16 cellular contexts compared by ENCODE assay signal in genomic region chr4:8002525-8003309, GRCh38.
DNase-seq lines count a peak whose midpoint lies in the region; ATAC-seq and TF ChIP-seq lines count a peak whose summit lies in the region.
"Had no signal": no experiment of that assay in that cellular context is flagged by ENCODE, and none has a peak within 500 bp of the region (broad histone marks: within the 10 kb centered on the region; RNA-seq: fewer than 3 reads in every experiment).

No MANE protein-coding gene starts in this region.

- intact Hi-C loops in activated CD8-positive, alpha-beta T cell treated with anti-CD3 and anti-CD28 coated beads for 36 hours (cut with micrococcal nuclease), result no loop called here

- no peaks in the 10 kb centered on the region for H3K27me3 ChIP-seq in RWPE2 (ENCODE audit: insufficient read depth, poor library complexity, severe bottlenecking)
- H3K27me3 ChIP-seq: BLaER1 treated with 17β-estradiol and CSF1 and Interleukin-3, amounts not matched to agents 10 nM and 100 nM had no signal

- H3K9me3 Mint-ChIP-seq in glutamatergic neuron (ENCODE audit: unreplicated experiment), result peaks cover 15% of the 10 kb centered on the region
- no peaks in the 10 kb centered on the region for H3K9me3 Mint-ChIP-seq in activated CD8-positive, alpha-beta T cell treated with anti-CD3 and anti-CD28 coated beads for 36 hours
- H3K9me3 Mint-ChIP-seq: GM23338 had no signal

- H3K36me3 Mint-ChIP-seq in glutamatergic neuron (ENCODE audit: unreplicated experiment), result no peaks in the 10 kb centered on the region
- no peaks in the 10 kb centered on the region for H3K36me3 Mint-ChIP-seq in activated CD8-positive, alpha-beta T cell treated with anti-CD3 and anti-CD28 coated beads for 36 hours (ENCODE audit: low read depth)

- POLR2A ChIA-PET in HEK293 (lab: Yijun Ruan, JAX), result no interaction called here
- POLR2A ChIA-PET in activated CD8-positive, alpha-beta T cell treated with anti-CD3 and anti-CD28 coated beads for 36 hours (lab: Charles Lee), result no interaction called here

- CTCF ChIA-PET in HEK293 (lab: Yijun Ruan, JAX), result no interaction called here
- CTCF ChIA-PET in activated CD8-positive, alpha-beta T cell treated with anti-CD3 and anti-CD28 coated beads for 36 hours (lab: Charles Lee), result no interaction called here

- H3K9me3 ChIP-seq in HEK293 (ENCODE audit: control insufficient read depth, insufficient read depth, low read depth, low read length), result no peaks in the 10 kb centered on the region
- H3K9me3 ChIP-seq in RWPE2 (ENCODE audit: severe bottlenecking), result no peaks in the 10 kb centered on the region
- H3K9me3 ChIP-seq: BLaER1 treated with 17β-estradiol and CSF1 and Interleukin-3, amounts not matched to agents 10 nM and 100 nM had no signal

- H3K27ac ChIP-seq in HEK293 (ENCODE audit: extremely low read depth, low read depth, low read length), result no peak overlapping the region
- H3K27ac ChIP-seq in RWPE2 (ENCODE audit: poor library complexity, severe bottlenecking), result no peak overlapping the region
- H3K27ac ChIP-seq: BLaER1 treated with 17β-estradiol and CSF1 and Interleukin-3, amounts not matched to agents 10 nM and 100 nM had no signal

- peak overlapping the region; percentile 9 for H3K27ac Mint-ChIP-seq in glutamatergic neuron (ENCODE audit: unreplicated experiment)
- no peak overlapping the region for H3K27ac Mint-ChIP-seq in activated CD8-positive, alpha-beta T cell treated with anti-CD3 and anti-CD28 coated beads for 36 hours
- H3K27ac Mint-ChIP-seq: GM23338 had no signal

- no peaks in the 10 kb centered on the region for H3K36me3 ChIP-seq in HEK293 (ENCODE audit: control insufficient read depth in 2 of 2, insufficient read depth in 1 of 2, low read length in 2 of 2)
- H3K36me3 ChIP-seq in RWPE2 (ENCODE audit: low read depth), result no peaks in the 10 kb centered on the region
- H3K36me3 ChIP-seq: BLaER1 treated with 17β-estradiol and CSF1 and Interleukin-3, amounts not matched to agents 10 nM and 100 nM had no signal

- H3K4me3 ChIP-seq in HEK293 (ENCODE audit: low read depth, low read length) (no peak overlapping the region), RWPE2 (ENCODE audit: severe bottlenecking) (no peak overlapping the region)
- H3K4me3 ChIP-seq: BLaER1 treated with 17β-estradiol and CSF1 and Interleukin-3, amounts not matched to agents 10 nM and 100 nM; GM23338 had no signal

- 0 out of 3 replicates have a peak, but pooled peaks have one; percentile 9 for ATAC-seq in RWPE2 (ENCODE audit: low read depth)
- peak; percentile 89 for ATAC-seq in omental fat pad (ENCODE audit: low FRiP score)
- ATAC-seq in activated CD8-positive, alpha-beta T cell treated with anti-CD3 and anti-CD28 coated beads for 36 hours, result no peak
- ATAC-seq: GM23338 had no signal

- TF ChIP-seq CTCF in HEK293 (tag by site-specific recombination; IDR thresholded peaks at IDR 0.05), result no peak
- TF ChIP-seq CTCF in RWPE2 (IDR thresholded peaks at IDR 0.05; ENCODE audit: poor library complexity, severe bottlenecking), result no peak
- TF ChIP-seq CTCF in glutamatergic neuron (IDR thresholded peaks at IDR 0.05; ENCODE audit: partially characterized antibody, unreplicated experiment), result no peak
- TF ChIP-seq CTCF in omental fat pad (IDR thresholded peaks at IDR 0.05), result no peak
- no peak for TF ChIP-seq CTCF in activated CD8-positive, alpha-beta T cell treated with anti-CD3 and anti-CD28 coated beads for 36 hours (IDR thresholded peaks at IDR 0.05)

- peaks cover 13% of the 10 kb centered on the region for H3K27me3 Mint-ChIP-seq in glutamatergic neuron (ENCODE audit: unreplicated experiment)
- no peaks in the 10 kb centered on the region for H3K27me3 Mint-ChIP-seq in activated CD8-positive, alpha-beta T cell treated with anti-CD3 and anti-CD28 coated beads for 36 hours

- H3K4me1 ChIP-seq in HEK293 (ENCODE audit: control insufficient read depth, insufficient read depth, low read length) (no peaks in the 10 kb centered on the region), RWPE2 (ENCODE audit: insufficient read depth, poor library complexity, severe bottlenecking) (no peaks in the 10 kb centered on the region)

- H3K4me1 Mint-ChIP-seq in glutamatergic neuron (ENCODE audit: low read depth, unreplicated experiment), result peaks cover 23% of the 10 kb centered on the region
- H3K4me1 Mint-ChIP-seq in activated CD8-positive, alpha-beta T cell treated with anti-CD3 and anti-CD28 coated beads for 36 hours (ENCODE audit: low read depth), result no peaks in the 10 kb centered on the region
- H3K4me1 Mint-ChIP-seq: CD8-positive, alpha-beta memory T cell had no signal

- no peak for DNase-seq in RWPE2 (ENCODE audit: low spot score)
- no peak for DNase-seq in glutamatergic neuron
- DNase-seq in omental fat pad (ENCODE audit: low spot score), result peak; percentile 37
- DNase-seq in Ammon's horn (ENCODE audit: low spot score), result no peak
- no peak for DNase-seq in activated CD8-positive, alpha-beta T cell treated with anti-CD3 and anti-CD28 coated beads for 36 hours
- no peak for DNase-seq in NCI-H1092 treated with DMSO at 0.1 percent for 48 hours (lab: John Stamatoyannopoulos, UW)
- DNase-seq: CD8-positive, alpha-beta memory T cell; KBM-7; NCI-H1105 treated with DMSO at 0.1 percent for 48 hours; NCI-H1694; NCI-H2081 treated with DMSO at 0.1 percent for 48 hours; NCI-H748 treated with DMSO at 0.1 percent for 48 hours; SIG-M5 had no signal

- H3K4me3 Mint-ChIP-seq in glutamatergic neuron (ENCODE audit: unreplicated experiment), result no peak overlapping the region
- H3K4me3 Mint-ChIP-seq in activated CD8-positive, alpha-beta T cell treated with anti-CD3 and anti-CD28 coated beads for 36 hours, result no peak overlapping the region
- H3K4me3 Mint-ChIP-seq: CD8-positive, alpha-beta memory T cell; GM23338 had no signal

TF ChIP-seq in HEK293, 187 proteins besides CTCF, POLR2A, EP300 and RAD21:
- TF ChIP-seq ZNF341 (tag by site-specific recombination; IDR thresholded peaks at IDR 0.05; ENCODE audit: low read depth) (no peak), REST (tag by site-specific recombination; IDR thresholded peaks at IDR 0.05) (peak; percentile 63)
